26 cellular contexts compared by ENCODE assay signal in the genomic region with DNA sequence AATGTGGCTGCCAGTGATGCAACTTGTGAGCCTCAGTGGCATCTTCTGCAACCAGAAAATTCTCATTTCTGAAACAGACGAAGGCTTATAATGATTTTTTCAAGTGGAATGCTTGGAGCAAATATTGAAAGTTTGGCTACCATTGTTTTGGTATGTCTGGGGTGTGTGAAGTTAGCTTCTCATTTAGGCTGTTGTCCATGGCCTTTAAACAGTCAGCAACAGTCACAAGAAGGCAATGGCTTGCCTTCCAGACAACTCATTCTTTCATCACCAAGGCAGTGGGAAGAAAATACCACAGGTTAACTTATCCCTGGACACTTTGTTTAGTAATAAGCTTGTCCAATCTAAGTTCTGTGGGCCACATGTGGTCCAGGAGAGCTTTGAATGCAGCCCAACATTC. TPM values are rescaled to one million over a fixed set of nuclear protein-coding genes. Genes with fewer than 3 reads are reported as not detected.
DNase-seq lines count a peak whose midpoint lies in the region; ATAC-seq and TF ChIP-seq lines count a peak whose summit lies in the region.
"Had no signal": no experiment of that assay in that cellular context is flagged by ENCODE, and none has a peak within 500 bp of the region (broad histone marks: within the 10 kb centered on the region; RNA-seq: fewer than 3 reads in every experiment).

No MANE protein-coding gene starts in this region.

- ATAC-seq in RWPE2 (ENCODE audit: low read depth): no peak
- no peak for ATAC-seq in GM21390 (IDR thresholded peaks at IDR 0.05; ENCODE audit: unreplicated experiment)
- ATAC-seq in stimulated activated effector memory CD8-positive, alpha-beta T cell treated with anti-CD3 and anti-CD28 coated beads, Interleukin-12 subunit alpha, Interleukin-12 subunit beta, amount 100 ng/mL, for 72 hours: no peak
- ATAC-seq: right cardiac atrium; stimulated activated naive B cell treated with anti-CD40 and anti-IgM and Interleukin-4, amounts not matched to agents 10 μg/mL and 1 μg/mL and 100 μg/mL, for 72 hours; T-helper 17 cell had no signal

- no peaks in the 10 kb centered on the region for H3K36me3 ChIP-seq in breast epithelium
- H3K36me3 ChIP-seq in RWPE2 (ENCODE audit: low read depth): no peaks in the 10 kb centered on the region
- H3K36me3 ChIP-seq in colonic mucosa: no peaks in the 10 kb centered on the region
- H3K36me3 ChIP-seq: SJCRH30, tibial nerve had no signal

- POLR2A ChIA-PET in MCF 10A (lab: Yijun Ruan, JAX): interaction anchor here (1.0 to 11.4 kb wide), 11 partner anchors 9 to 304 kb away, joined by 3 to 269 read pairs (median 25); a partner anchor contains a TSS

- BruUV-seq in MCF 10A (replicated peaks; lab: Mats Ljungman, UMichigan): no TSS peak

- H3K9me3 Mint-ChIP-seq in MCF 10A (ENCODE audit: unreplicated experiment): no peaks in the 10 kb centered on the region
- no peaks in the 10 kb centered on the region for H3K9me3 Mint-ChIP-seq in stimulated activated effector memory CD8-positive, alpha-beta T cell treated with anti-CD3 and anti-CD28 coated beads, Interleukin-12 subunit alpha, Interleukin-12 subunit beta, amount 100 ng/mL, for 72 hours
- H3K9me3 Mint-ChIP-seq: stimulated activated naive B cell treated with anti-CD40 and anti-IgM and Interleukin-4, amounts not matched to agents 10 μg/mL and 1 μg/mL and 100 μg/mL, for 72 hours had no signal

- peaks cover 0 to 4% of the 10 kb centered on the region in 2 donors for H3K4me1 ChIP-seq in breast epithelium
- peaks cover 65% of the 10 kb centered on the region for H3K4me1 ChIP-seq in RWPE2 (ENCODE audit: insufficient read depth, poor library complexity, severe bottlenecking)
- no peaks in the 10 kb centered on the region for H3K4me1 ChIP-seq in colonic mucosa
- H3K4me1 ChIP-seq: SJCRH30 had no signal

- TF ChIP-seq POLR2A in breast epithelium (IDR thresholded peaks at IDR 0.05): no peak

- no peak for TF ChIP-seq CTCF in MCF 10A (IDR thresholded peaks at IDR 0.05; ENCODE audit: unreplicated experiment)
- TF ChIP-seq CTCF in breast epithelium (IDR thresholded peaks at IDR 0.05): no peak
- no peak for TF ChIP-seq CTCF in RWPE2 (IDR thresholded peaks at IDR 0.05; ENCODE audit: poor library complexity, severe bottlenecking)
- TF ChIP-seq CTCF in fibroblast of mammary gland (conservative IDR thresholded peaks at IDR 0.05; ENCODE audit: control insufficient read depth, insufficient read depth, low read depth, low read length): no peak
- no peak for TF ChIP-seq CTCF in colonic mucosa (IDR thresholded peaks at IDR 0.05)

- peaks cover 0 to 19% of the 10 kb centered on the region in 2 donors for H3K27me3 ChIP-seq in breast epithelium
- no peaks in the 10 kb centered on the region for H3K27me3 ChIP-seq in RWPE2 (ENCODE audit: insufficient read depth, poor library complexity, severe bottlenecking)
- H3K27me3 ChIP-seq in colonic mucosa: peaks cover 17% of the 10 kb centered on the region
- H3K27me3 ChIP-seq: SJCRH30 had no signal

- peaks cover 59% of the 10 kb centered on the region for H3K4me1 Mint-ChIP-seq in MCF 10A (ENCODE audit: insufficient read depth, unreplicated experiment)
- no peaks in the 10 kb centered on the region for H3K4me1 Mint-ChIP-seq in stimulated activated effector memory CD8-positive, alpha-beta T cell treated with anti-CD3 and anti-CD28 coated beads, Interleukin-12 subunit alpha, Interleukin-12 subunit beta, amount 100 ng/mL, for 72 hours
- H3K4me1 Mint-ChIP-seq: CD14-positive monocyte; stimulated activated naive B cell treated with anti-CD40 and anti-IgM and Interleukin-4, amounts not matched to agents 10 μg/mL and 1 μg/mL and 100 μg/mL, for 72 hours had no signal

- no peaks in the 10 kb centered on the region for H3K9me3 ChIP-seq in breast epithelium
- H3K9me3 ChIP-seq in RWPE2 (ENCODE audit: severe bottlenecking): no peaks in the 10 kb centered on the region
- H3K9me3 ChIP-seq in colonic mucosa: no peaks in the 10 kb centered on the region
- H3K9me3 ChIP-seq: SJCRH30, tibial nerve had no signal

- H3K9ac ChIP-seq in colonic mucosa (ENCODE audit: low read depth in 2 of 2, low read length in 2 of 2): no peak overlapping the region

- no peak for DNase-seq in MCF 10A (ENCODE audit: unreplicated experiment)
- DNase-seq in breast epithelium (ENCODE audit: low spot score in 2 of 2): no peak
- no peak for DNase-seq in RWPE2 (ENCODE audit: low spot score)
- DNase-seq in fibroblast of mammary gland (ENCODE audit: low read depth): peak; percentile 86
- no peak for DNase-seq in stimulated activated CD8-positive, alpha-beta memory T cell treated with anti-CD3 and anti-CD28 coated beads, Interleukin-4, amount 100 ng/mL, for 48 hours
- no peak for DNase-seq in stimulated activated effector memory CD8-positive, alpha-beta T cell treated with anti-CD3 and anti-CD28 coated beads, Interleukin-12 subunit alpha, Interleukin-12 subunit beta, amount 100 ng/mL, for 72 hours (ENCODE audit: low spot score in 2 of 2)
- no peak for DNase-seq in colonic mucosa
- DNase-seq: activated CD4-positive, alpha-beta T cell treated with anti-CD3 and anti-CD28 coated beads, Interleukin-2, amount 50 U/mL, for 1 hour; activated CD8-positive, alpha-beta memory T cell treated with anti-CD3 and anti-CD28 coated beads, Interleukin-2, amount 50 U/mL, for 48 hours; activated effector memory CD4-positive, alpha-beta T cell treated with anti-CD3 and anti-CD28 coated beads, Interleukin-2, amount 50 U/mL, for 16 hours; amygdala; cerebellar nuclear complex; DMS 273 treated with DMSO at 0.1 percent for 48 hours; effector memory CD4-positive, alpha-beta T cell; NCI-H1417 treated with DMSO at 0.1 percent for 48 hours; NCI-H524 treated with DMSO at 0.1 percent for 48 hours; right cardiac atrium; SJCRH30; stimulated activated naive B cell treated with anti-CD40 and anti-IgM and Interleukin-4, amounts not matched to agents 10 μg/mL and 1 μg/mL and 100 μg/mL, for 72 hours; T-helper 17 cell had no signal

- CTCF ChIA-PET in MCF 10A (lab: Yijun Ruan, JAX): interaction anchor here (0.6 to 3.0 kb wide), 8 partner anchors 14 to 182 kb away, joined by 3 to 11 read pairs (median 6); no protein-coding TSS in a partner anchor

- H3K4me3 ChIP-seq in breast epithelium: no peak overlapping the region
- no peak overlapping the region for H3K4me3 ChIP-seq in RWPE2 (ENCODE audit: severe bottlenecking)
- no peak overlapping the region for H3K4me3 ChIP-seq in fibroblast of mammary gland (ENCODE audit: control insufficient read depth, low read depth, low read length)
- H3K4me3 ChIP-seq in colonic mucosa: no peak overlapping the region
- H3K4me3 ChIP-seq: lung, SJCRH30, tibial nerve had no signal

- H3K27me3 Mint-ChIP-seq in MCF 10A (ENCODE audit: insufficient read depth, unreplicated experiment): no peaks in the 10 kb centered on the region

- no peak overlapping the region for H3K27ac ChIP-seq in breast epithelium
- peak overlapping the region; percentile 99 for H3K27ac ChIP-seq in RWPE2 (ENCODE audit: poor library complexity, severe bottlenecking)
- no peak overlapping the region for H3K27ac ChIP-seq in colonic mucosa
- H3K27ac ChIP-seq: 22Rv1, SJCRH30, tibial nerve, VCaP had no signal

- intact Hi-C loops in MCF 10A (cut with micrococcal nuclease): loop anchor here (5.0 kb wide), 1 partner anchor 33 kb away; no protein-coding TSS in a partner anchor
- intact Hi-C loops in breast epithelium (cut with DNase I; ENCODE audit: low total_unique reads): no loop called here
- intact Hi-C loops in colonic mucosa (cut with DNase I): no loop called here

- peak overlapping the region; percentile 71 for H3K27ac Mint-ChIP-seq in MCF 10A (ENCODE audit: low read depth, unreplicated experiment)
- no peak overlapping the region for H3K27ac Mint-ChIP-seq in stimulated activated effector memory CD8-positive, alpha-beta T cell treated with anti-CD3 and anti-CD28 coated beads, Interleukin-12 subunit alpha, Interleukin-12 subunit beta, amount 100 ng/mL, for 72 hours
- H3K27ac Mint-ChIP-seq: stimulated activated naive B cell treated with anti-CD40 and anti-IgM and Interleukin-4, amounts not matched to agents 10 μg/mL and 1 μg/mL and 100 μg/mL, for 72 hours; T-helper 17 cell had no signal

- no peak overlapping the region for H3K4me3 Mint-ChIP-seq in MCF 10A (ENCODE audit: unreplicated experiment)
- no peak overlapping the region for H3K4me3 Mint-ChIP-seq in stimulated activated effector memory CD8-positive, alpha-beta T cell treated with anti-CD3 and anti-CD28 coated beads, Interleukin-12 subunit alpha, Interleukin-12 subunit beta, amount 100 ng/mL, for 72 hours
- H3K4me3 Mint-ChIP-seq: stimulated activated naive B cell treated with anti-CD40 and anti-IgM and Interleukin-4, amounts not matched to agents 10 μg/mL and 1 μg/mL and 100 μg/mL, for 72 hours; T-helper 17 cell had no signal

- H3K36me3 Mint-ChIP-seq in MCF 10A (ENCODE audit: insufficient read depth, unreplicated experiment): no peaks in the 10 kb centered on the region
- no peaks in the 10 kb centered on the region for H3K36me3 Mint-ChIP-seq in stimulated activated effector memory CD8-positive, alpha-beta T cell treated with anti-CD3 and anti-CD28 coated beads, Interleukin-12 subunit alpha, Interleukin-12 subunit beta, amount 100 ng/mL, for 72 hours
- H3K36me3 Mint-ChIP-seq: CD14-positive monocyte; stimulated activated naive B cell treated with anti-CD40 and anti-IgM and Interleukin-4, amounts not matched to agents 10 μg/mL and 1 μg/mL and 100 μg/mL, for 72 hours had no signal

RNA-seq across cellular contexts. Expression of a gene that starts 4.7 kb away (rescaled TPM):
- total RNA-seq in MCF 10A (2022) (68.3 and 93.5 TPM in 2 replicates), breast epithelium (10 to 100 TPM in 1 of 3 donors, 1 to 10 TPM in 1, under 1 TPM in 1; 0.48 to 10.7 (median 1.6) TPM), colonic mucosa (not detected)
- total RNA-seq: SJCRH30, T-helper 17 cell had no signal
